Comparison of ENCODE assay signal across 13 cellular contexts in the genomic region with DNA sequence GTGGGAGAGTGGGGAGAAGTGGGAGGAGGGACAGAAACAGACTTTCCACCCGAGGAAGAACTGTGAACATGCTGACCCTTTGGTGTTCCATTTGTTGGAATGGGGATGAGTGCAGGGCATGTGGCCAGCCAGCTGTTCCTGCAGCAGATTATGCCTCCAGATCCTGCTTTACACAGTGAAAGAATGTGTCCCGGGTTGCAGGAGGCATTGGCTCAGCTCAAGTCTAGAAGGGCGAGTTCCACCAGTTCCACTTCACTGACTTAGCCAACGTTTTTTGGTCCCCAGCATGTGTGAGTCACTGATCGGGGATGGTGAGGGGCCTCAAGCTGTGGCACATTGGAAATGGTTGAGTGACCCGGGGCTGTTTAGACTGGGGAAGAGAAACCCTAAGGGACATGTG.
DNase-seq lines count a peak whose midpoint lies in the region; ATAC-seq and TF ChIP-seq lines count a peak whose summit lies in the region.
"Had no signal": no experiment of that assay in that cellular context is flagged by ENCODE, and none has a peak within 500 bp of the region (broad histone marks: within the 10 kb centered on the region; RNA-seq: fewer than 3 reads in every experiment).

No MANE protein-coding gene starts in this region.

- H3K27ac ChIP-seq in smooth muscle cell (ENCODE audit: low read depth), result no peak overlapping the region
- H3K27ac ChIP-seq: GM23248, suprapubic skin had no signal

- CTCF ChIA-PET in activated CD8-positive, alpha-beta memory T cell treated with anti-CD3 and anti-CD28 coated beads, Interleukin-2, amount 10 ng/mL, durations not matched to agents 7 days and 5 days (lab: Charles Lee), result no interaction called here

- no peak overlapping the region for H3K9ac ChIP-seq in smooth muscle cell (ENCODE audit: low read depth)
- H3K9ac ChIP-seq: GM23248 had no signal

- no peaks in the 10 kb centered on the region for H3K9me3 Mint-ChIP-seq in activated CD8-positive, alpha-beta memory T cell treated with anti-CD3 and anti-CD28 coated beads, Interleukin-2, amount 10 ng/mL, durations not matched to agents 7 days and 5 days (ENCODE audit: low read depth)
- H3K9me3 Mint-ChIP-seq: CD8-positive, alpha-beta T cell had no signal

- peak overlapping the region; percentile 31 for H3K4me2 ChIP-seq in smooth muscle cell

- no peak overlapping the region for H2AFZ ChIP-seq in smooth muscle cell (ENCODE audit: low read depth)
- H2AFZ ChIP-seq: GM23248 had no signal

- peaks cover 10% of the 10 kb centered on the region for H3K27me3 Mint-ChIP-seq in activated CD8-positive, alpha-beta memory T cell treated with anti-CD3 and anti-CD28 coated beads, Interleukin-2, amount 10 ng/mL, durations not matched to agents 7 days and 5 days

- no peak overlapping the region for H3K4me3 Mint-ChIP-seq in activated CD8-positive, alpha-beta memory T cell treated with anti-CD3 and anti-CD28 coated beads, Interleukin-2, amount 10 ng/mL, durations not matched to agents 7 days and 5 days
- H3K4me3 Mint-ChIP-seq: CD8-positive, alpha-beta T cell had no signal

- no peaks in the 10 kb centered on the region for H4K20me1 ChIP-seq in smooth muscle cell (ENCODE audit: low read depth)

- no peaks in the 10 kb centered on the region for H3K79me2 ChIP-seq in smooth muscle cell (ENCODE audit: low read depth)

- WGBS in smooth muscle cell (ENCODE audit: low lambda C conversion rate), result 13% methylated on average over 6 of the region's 6 CpGs

- H3K4me3 ChIP-seq in epithelial cell of esophagus (ENCODE audit: low read length) (no peak overlapping the region), smooth muscle cell (no peak overlapping the region)
- H3K4me3 ChIP-seq: GM23248, suprapubic skin had no signal

- peak; percentile 58 for ATAC-seq in GM18498 (IDR thresholded peaks at IDR 0.05; ENCODE audit: unreplicated experiment)
- ATAC-seq in activated CD8-positive, alpha-beta memory T cell treated with anti-CD3 and anti-CD28 coated beads, Interleukin-2, amount 10 ng/mL, durations not matched to agents 7 days and 5 days, result no peak
- ATAC-seq: CD8-positive, alpha-beta T cell; esophagus mucosa; sciatic nerve had no signal

- H3K27ac Mint-ChIP-seq in activated CD8-positive, alpha-beta memory T cell treated with anti-CD3 and anti-CD28 coated beads, Interleukin-2, amount 10 ng/mL, durations not matched to agents 7 days and 5 days, result no peak overlapping the region
- H3K27ac Mint-ChIP-seq: CD8-positive, alpha-beta T cell had no signal

- DNase-seq in NAMALWA (ENCODE audit: low spot score) (peak; percentile 22), epithelial cell of esophagus (ENCODE audit: low read depth) (peak; percentile 28), smooth muscle cell (lab: John Stamatoyannopoulos, UW; ENCODE audit: unreplicated experiment) (no peak), hippocampal formation (lab: John Stamatoyannopoulos, UW) (no peak), pons (ENCODE audit: low spot score) (no peak)
- DNase-seq in activated CD8-positive, alpha-beta memory T cell treated with anti-CD3 and anti-CD28 coated beads, Interleukin-2, amount 10 ng/mL, durations not matched to agents 7 days and 5 days, result no peak
- DNase-seq: activated naive CD4-positive, alpha-beta T cell treated with anti-CD3 and anti-CD28 coated beads, Interleukin-2, amount 50 U/mL, for 16 hours; CD8-positive, alpha-beta T cell; GM23248 had no signal

- H3K36me3 ChIP-seq in smooth muscle cell (ENCODE audit: low read depth), result peaks cover 5% of the 10 kb centered on the region
- H3K36me3 ChIP-seq: suprapubic skin had no signal

- TF ChIP-seq CTCF in epithelial cell of esophagus (IDR thresholded peaks at IDR 0.05; ENCODE audit: insufficient read depth, low read depth, low read length, missing control alignments) (no peak), smooth muscle cell (IDR thresholded peaks at IDR 0.05; ENCODE audit: borderline replicate concordance, insufficient read depth, poor library complexity, severe bottlenecking) (no peak)

- no peaks in the 10 kb centered on the region for H3K27me3 ChIP-seq in smooth muscle cell (ENCODE audit: low read depth)

- no peaks in the 10 kb centered on the region for H3F3A ChIP-seq in smooth muscle cell (ENCODE audit: low read depth)

- no peaks in the 10 kb centered on the region for H3K4me1 Mint-ChIP-seq in activated CD8-positive, alpha-beta memory T cell treated with anti-CD3 and anti-CD28 coated beads, Interleukin-2, amount 10 ng/mL, durations not matched to agents 7 days and 5 days

- no peaks in the 10 kb centered on the region for H3K9me3 ChIP-seq in smooth muscle cell (replicated peaks; ENCODE audit: low read depth)
- H3K9me3 ChIP-seq: suprapubic skin had no signal

- no peaks in the 10 kb centered on the region for H3K4me1 ChIP-seq in smooth muscle cell (ENCODE audit: low read depth)

- H3K36me3 Mint-ChIP-seq in activated CD8-positive, alpha-beta memory T cell treated with anti-CD3 and anti-CD28 coated beads, Interleukin-2, amount 10 ng/mL, durations not matched to agents 7 days and 5 days, result no peaks in the 10 kb centered on the region
- H3K36me3 Mint-ChIP-seq: CD8-positive, alpha-beta T cell had no signal

Comparison
In these comparisons a context has a peak if more than half of its experiments do, and no peak if none do; other contexts are left out.
1. DNase-seq: peak in NAMALWA (single experiment) and epithelial cell of esophagus (single experiment); none in smooth muscle cell (single experiment), activated CD8-positive, alpha-beta memory T cell treated with anti-CD3 and anti-CD28 coated beads, Interleukin-2, amount 10 ng/mL, durations not matched to agents 7 days and 5 days (single experiment), hippocampal formation (0 of 2) and pons (single experiment).